In the genomic region with DNA sequence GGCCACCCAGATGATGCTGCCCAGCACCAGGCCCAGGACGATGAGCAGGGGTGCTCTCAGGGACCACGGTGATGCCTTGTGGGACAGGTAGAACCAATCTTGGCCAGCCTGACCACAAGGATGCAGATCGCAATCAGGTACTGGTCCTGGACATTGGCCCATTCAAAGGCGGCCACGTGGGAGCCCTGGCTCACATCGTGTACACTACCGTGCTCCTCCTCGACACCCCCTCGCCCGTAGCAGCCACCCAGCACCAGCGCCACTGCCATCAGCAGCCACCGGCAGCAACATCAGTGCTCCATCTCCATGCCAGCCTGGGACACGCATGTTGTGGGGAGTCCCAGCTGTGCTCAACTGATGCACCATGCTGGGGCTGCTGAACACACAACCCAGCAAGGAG, we compare ENCODE assay signal across 19 cellular contexts.
"Had no signal": no experiment of that assay in that cellular context is flagged by ENCODE, and none has a peak within 500 bp of the region (broad histone marks: within the 10 kb centered on the region; RNA-seq: fewer than 3 reads in every experiment).

No MANE protein-coding gene starts in this region.

- DNase-seq: cerebellar nuclear complex; colonic mucosa; cortex of kidney; effector CD4-positive, alpha-beta T cell; effector memory CD4-positive, alpha-beta T cell; foreskin keratinocyte; heart left ventricle; hypothalamus; left cardiac atrium; left lung; left ventricle myocardium superior; lower lobe of right lung; mesendoderm; midbrain had no signal

- H3K27ac ChIP-seq: colonic mucosa, esophagus muscularis mucosa, foreskin keratinocyte, gastroesophageal sphincter, heart left ventricle, hepatocyte, left lung, lower lobe of right lung had no signal

- H3K27ac Mint-ChIP-seq: dendritic cell treated with granulocyte-macrophage colony-stimulating factor and Interleukin-4, amounts not matched to agents 40 ng/mL and 50 ng/mL, for 4 days; memory B cell had no signal

- H3K4me1 ChIP-seq: colonic mucosa, esophagus muscularis mucosa, foreskin keratinocyte, gastroesophageal sphincter, heart left ventricle, left lung, lower lobe of right lung had no signal

- H3K4me2 ChIP-seq: hepatocyte had no signal

- H3K4me3 Mint-ChIP-seq: dendritic cell treated with granulocyte-macrophage colony-stimulating factor and Interleukin-4, amounts not matched to agents 40 ng/mL and 50 ng/mL, for 4 days; memory B cell had no signal

- ATAC-seq: foreskin keratinocyte, gastroesophageal sphincter, heart left ventricle, left cardiac atrium, left lung, left ventricle myocardium superior, lower lobe of right lung had no signal

- H3K9me3 Mint-ChIP-seq: dendritic cell treated with granulocyte-macrophage colony-stimulating factor and Interleukin-4, amounts not matched to agents 40 ng/mL and 50 ng/mL, for 4 days; memory B cell had no signal

- H3K27me3 ChIP-seq: colonic mucosa, hepatocyte had no signal

- H3K36me3 ChIP-seq: colonic mucosa, esophagus muscularis mucosa, gastroesophageal sphincter, heart left ventricle, left lung, lower lobe of right lung had no signal

- H2AFZ ChIP-seq: hepatocyte had no signal

- H3K4me3 ChIP-seq: colonic mucosa, esophagus muscularis mucosa, gastroesophageal sphincter, heart left ventricle, hepatocyte, left lung, lower lobe of right lung had no signal

- H3K36me3 Mint-ChIP-seq: memory B cell had no signal

- H3K9me3 ChIP-seq: colonic mucosa, esophagus muscularis mucosa, gastroesophageal sphincter, heart left ventricle, left lung, lower lobe of right lung had no signal

- H3K4me1 Mint-ChIP-seq: memory B cell had no signal
